In the genomic region with DNA sequence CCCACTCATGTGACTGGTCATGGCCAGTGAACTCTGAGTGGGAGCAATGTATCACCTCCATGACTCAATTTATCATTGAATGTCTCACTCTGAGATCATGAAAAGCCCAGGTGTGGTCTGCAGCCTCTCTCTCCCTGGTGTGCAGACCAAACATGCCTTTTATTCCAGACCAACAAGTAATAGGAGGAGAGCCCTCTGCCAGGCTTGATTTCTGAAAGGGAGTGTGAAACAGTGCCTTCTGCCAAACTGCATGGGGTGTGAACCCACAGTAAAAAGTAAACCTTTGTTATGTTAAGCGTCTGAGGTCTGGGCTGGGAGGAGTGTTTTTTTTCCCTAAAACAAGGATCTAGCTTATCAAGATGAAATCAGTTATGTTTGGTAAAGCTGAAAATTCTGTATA, we compare ENCODE assay signal across 18 cellular contexts.
"Had no signal": no experiment of that assay in that cellular context is flagged by ENCODE, and none has a peak within 500 bp of the region (broad histone marks: within the 10 kb centered on the region; RNA-seq: fewer than 3 reads in every experiment).

No MANE protein-coding gene starts in this region.

- H3K4me2 ChIP-seq: smooth muscle cell had no signal

- H3K27ac ChIP-seq: brain microvascular endothelial cell, colonic mucosa, esophagus squamous epithelium, lower lobe of right lung, testis had no signal

- H3K4me3 ChIP-seq: colonic mucosa, esophagus squamous epithelium, lower lobe of right lung, smooth muscle cell, testis had no signal

- H3K9me3 ChIP-seq: colonic mucosa, esophagus squamous epithelium, lower lobe of right lung, testis had no signal

- DNase-seq: activated CD4-positive, alpha-beta T cell treated with anti-CD3 and anti-CD28 coated beads for 48 hours; activated CD4-positive, CD25-positive, alpha-beta regulatory T cell; activated CD8-positive, alpha-beta T cell treated with anti-CD3 and anti-CD28 coated beads, Interleukin-2, amount 10 ng/mL, durations not matched to agents 7 days and 5 days; activated naive CD4-positive, alpha-beta T cell treated with Interleukin-2 at 50 U/mL for 16 hours; activated T-cell treated with anti-CD3 and anti-CD28 coated beads, Interleukin-2, amount 50 U/mL, for 24 hours; anterior cingulate cortex; brain microvascular endothelial cell; colonic mucosa; esophagus squamous epithelium; lower lobe of right lung; stimulated activated CD4-positive, alpha-beta T cell treated with anti-CD3 and anti-CD28 coated beads, Interleukin-4, amount 100 ng/mL, for 4 hours; T-cell; testis had no signal

- H3K27me3 ChIP-seq: brain microvascular endothelial cell, colonic mucosa, esophagus squamous epithelium, testis had no signal

- H3K4me1 ChIP-seq: colonic mucosa, lower lobe of right lung, testis had no signal

- FAIRE-seq: islet of Langerhans had no signal

- H3K36me3 ChIP-seq: brain microvascular endothelial cell, colonic mucosa, esophagus squamous epithelium, lower lobe of right lung had no signal

- ATAC-seq: activated CD8-positive, alpha-beta T cell treated with anti-CD3 and anti-CD28 coated beads, Interleukin-2, amount 10 ng/mL, durations not matched to agents 7 days and 5 days; lower lobe of right lung; natural killer cell treated with Interleukin-12 subunit alpha and Interleukin-12 subunit beta and Interleukin-15 and Interleukin-18, amount 100 ng/mL, for 72 hours; sciatic nerve; stimulated activated memory B cell treated with anti-CD40 and anti-IgM and Interleukin-4, amounts not matched to agents 10 μg/mL and 1 μg/mL and 100 μg/mL, for 72 hours; T-cell had no signal
